In genomic region chr16:56073508-56073907, GRCh38 we compare ENCODE assay signal across 2 cellular contexts.
A peak's percentile ranks its signal among the peaks of the same experiment; 100 is the strongest.
TF ChIP-seq lines count a peak whose summit lies in the region.

No MANE protein-coding gene starts in this region.

TF ChIP-seq in HEK293T, 16 proteins besides CTCF, POLR2A, EP300 and RAD21:
- TF ChIP-seq PKNOX1 (IDR thresholded peaks at IDR 0.05), result 0 out of 2 replicates have a peak, but pooled peaks have one; percentile 13
- TF ChIP-seq ZNF384 (IDR thresholded peaks at IDR 0.05), result no peak

TF ChIP-seq in K562, 482 proteins besides CTCF, POLR2A, EP300 and RAD21 (continued from another document):
- TF ChIP-seq PKNOX1 (IDR thresholded peaks at IDR 0.05), result peak; percentile 68
